ENCODE assay signal across 13 cellular contexts in the genomic region with DNA sequence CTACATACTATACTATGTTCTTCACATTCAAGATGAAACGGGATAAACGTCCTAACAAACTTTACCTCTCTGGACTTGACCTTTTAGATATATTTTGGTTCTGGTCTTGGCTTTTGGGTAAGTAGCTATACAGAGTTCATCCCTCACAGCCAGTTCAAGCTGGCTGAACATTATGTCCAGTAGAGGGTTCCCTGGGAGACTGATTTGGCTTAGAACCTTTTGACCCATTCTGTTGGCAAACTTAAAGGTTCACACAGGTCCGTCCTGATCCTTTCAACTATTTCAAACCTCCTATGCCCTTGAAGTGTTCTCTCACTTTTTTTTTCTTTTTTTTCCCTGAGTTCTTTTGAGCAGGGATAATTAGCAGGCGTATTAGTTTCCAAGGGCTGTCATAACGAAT.
"Had no signal": no experiment of that assay in that cellular context is flagged by ENCODE, and none has a peak within 500 bp of the region (broad histone marks: within the 10 kb centered on the region; RNA-seq: fewer than 3 reads in every experiment).

No MANE protein-coding gene starts in this region.

- H3K9me3 ChIP-seq: left lung, pancreas had no signal

- H3K4me3 ChIP-seq: left lung, pancreas, smooth muscle cell had no signal

- H3K4me2 ChIP-seq: smooth muscle cell had no signal

- H3K27me3 ChIP-seq: foreskin keratinocyte, left lung, pancreas had no signal

- H3K27ac ChIP-seq: foreskin keratinocyte, left lung, pancreas had no signal

- H3K36me3 ChIP-seq: left lung, pancreas had no signal

- ATAC-seq: foreskin keratinocyte, left lung, pancreas had no signal

- DNase-seq: cerebellar nuclear complex; erythroblast; head of caudate nucleus; hippocampal formation; left lung; mesendoderm; naive B cell; occipital lobe; pancreas; stimulated activated CD4-positive, alpha-beta T cell treated with anti-CD3 and anti-CD28 coated beads, Interleukin-2, amount 100 ng/mL, for 48 hours; stimulated activated naive CD4-positive, alpha-beta T cell treated with Interleukin-2 at 50 U/mL for 16 hours had no signal

- H3K4me1 ChIP-seq: foreskin keratinocyte, left lung, pancreas had no signal
